Comparison of ENCODE assay signal across 1 cellular context in genomic region chr3:112399064-112399463, GRCh38.
TF ChIP-seq lines count a peak whose summit lies in the region.

No MANE protein-coding gene starts in this region.

TF ChIP-seq in GM12878, 131 proteins besides CTCF, POLR2A, EP300 and RAD21 (continued from another document):
- TF ChIP-seq ZNF592 (IDR thresholded peaks at IDR 0.05) (no peak), MEF2A (IDR thresholded peaks at IDR 0.05; ENCODE audit: insufficient read depth, low read depth, low read length) (no peak), MXI1 (IDR thresholded peaks at IDR 0.05; ENCODE audit: low read depth, low read length) (no peak), CHD4 (IDR thresholded peaks at IDR 0.05) (no peak), PKNOX1 (IDR thresholded peaks at IDR 0.05) (no peak), ZBTB40 (IDR thresholded peaks at IDR 0.05; ENCODE audit: borderline replicate concordance) (no peak), ZNF24 (IDR thresholded peaks at IDR 0.05) (no peak), CREM (IDR thresholded peaks at IDR 0.05; ENCODE audit: low read depth) (no peak), NR2C2 (IDR thresholded peaks at IDR 0.05; ENCODE audit: borderline replicate concordance, control insufficient read depth, insufficient read length, low read depth) (no peak), HDAC2 (IDR thresholded peaks at IDR 0.05) (no peak)
